Comparison of ENCODE assay signal across 1 cellular context in the genomic region with DNA sequence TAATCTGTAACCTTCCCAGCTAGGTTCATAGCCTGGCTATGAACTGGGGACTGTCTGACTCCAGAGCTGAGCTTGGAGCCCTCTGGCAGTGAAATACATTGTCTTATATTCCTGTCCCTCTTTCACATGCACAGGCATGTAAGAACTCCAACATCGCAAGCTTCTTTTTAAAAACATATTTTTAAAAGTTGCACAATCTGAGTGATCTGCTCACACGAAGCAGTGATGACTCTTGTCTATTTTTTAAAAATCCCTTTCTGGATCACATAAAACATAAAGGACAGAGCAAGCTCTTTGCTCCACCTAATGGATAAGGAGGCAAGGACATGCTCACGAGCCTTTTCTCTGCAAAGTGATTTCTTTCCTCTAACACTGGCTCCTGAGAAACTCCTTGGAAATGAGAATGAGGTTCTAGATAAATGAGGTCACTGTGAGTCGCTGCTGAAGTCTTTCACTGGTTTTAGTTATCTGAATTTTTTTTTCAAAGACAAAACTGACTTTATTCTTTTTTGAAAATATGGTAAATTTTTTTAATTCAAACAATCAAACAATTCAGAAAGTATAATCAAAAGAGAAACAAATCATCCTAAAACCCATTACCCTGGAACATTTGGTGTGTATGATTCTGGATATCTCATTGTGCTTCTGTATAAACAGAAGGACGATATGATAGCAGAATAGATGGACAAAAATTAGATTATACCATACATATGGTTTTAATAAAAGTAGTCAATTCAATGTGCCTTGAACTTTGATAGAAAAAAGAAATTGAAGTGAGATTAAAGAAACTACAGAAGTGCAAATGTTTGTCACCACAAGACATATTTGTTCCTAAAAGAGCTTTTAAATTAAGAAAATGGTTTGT.
TF ChIP-seq lines count a peak whose summit lies in the region.

No MANE protein-coding gene starts in this region.

TF ChIP-seq in K562, 482 proteins besides CTCF, POLR2A, EP300 and RAD21 (continued from another document):
- TF ChIP-seq, protein P1, sequence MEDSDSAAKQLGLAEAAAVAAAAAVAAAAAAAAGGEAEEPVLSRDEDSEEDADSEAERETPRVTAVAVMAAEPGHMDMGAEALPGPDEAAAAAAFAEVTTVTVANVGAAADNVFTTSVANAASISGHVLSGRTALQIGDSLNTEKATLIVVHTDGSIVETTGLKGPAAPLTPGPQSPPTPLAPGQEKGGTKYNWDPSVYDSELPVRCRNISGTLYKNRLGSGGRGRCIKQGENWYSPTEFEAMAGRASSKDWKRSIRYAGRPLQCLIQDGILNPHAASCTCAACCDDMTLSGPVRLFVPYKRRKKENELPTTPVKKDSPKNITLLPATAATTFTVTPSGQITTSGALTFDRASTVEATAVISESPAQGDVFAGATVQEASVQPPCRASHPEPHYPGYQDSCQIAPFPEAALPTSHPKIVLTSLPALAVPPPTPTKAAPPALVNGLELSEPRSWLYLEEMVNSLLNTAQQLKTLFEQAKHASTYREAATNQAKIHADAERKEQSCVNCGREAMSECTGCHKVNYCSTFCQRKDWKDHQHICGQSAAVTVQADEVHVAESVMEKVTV (CRISPR knock-in tag; IDR thresholded peaks at IDR 0.05), result 0 out of 2 replicates have a peak, but pooled peaks have one; percentile 26
- TF ChIP-seq HNRNPLL (IDR thresholded peaks at IDR 0.05; ENCODE audit: low read depth, low read length, poor library complexity, severe bottlenecking) (no peak), EZH2 (IDR thresholded peaks at IDR 0.05; ENCODE audit: borderline replicate concordance, low read depth, low read length) (no peak), CEBPB (tag; IDR thresholded peaks at IDR 0.05) (peak; percentile 44; the same call in 1 of the 2 replicates), FOS (IDR thresholded peaks at IDR 0.05; ENCODE audit: extremely low read depth, insufficient read length) (no peak)
- TF ChIP-seq, protein P2, sequence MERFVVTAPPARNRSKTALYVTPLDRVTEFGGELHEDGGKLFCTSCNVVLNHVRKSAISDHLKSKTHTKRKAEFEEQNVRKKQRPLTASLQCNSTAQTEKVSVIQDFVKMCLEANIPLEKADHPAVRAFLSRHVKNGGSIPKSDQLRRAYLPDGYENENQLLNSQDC (CRISPR knock-in tag; IDR thresholded peaks at IDR 0.05), result no peak
